8 cellular contexts compared by ENCODE assay signal in genomic region chr10:101694674-101695403, GRCh38. TPM values are rescaled to one million over a fixed set of nuclear protein-coding genes. Genes with fewer than 3 reads are reported as not detected.
DNase-seq lines count a peak whose midpoint lies in the region; ATAC-seq and TF ChIP-seq lines count a peak whose summit lies in the region.

TSS of gene FBXW4 (minus strand) at chr10:101695170. CDS start at chr10:101695105, 65 bp downstream.

- H3K4me3 ChIP-seq in right cardiac atrium (ENCODE audit: low read length) (peak within 1 kb of the TSS; percentile 73), rectal smooth muscle tissue (ENCODE audit: low read length) (peak within 1 kb of the TSS; percentile 80), vagina (peak within 1 kb of the TSS; percentile 55 to 90)

- peak within 1 kb of the TSS; percentile 94 for H3K27ac ChIP-seq in angular gyrus (ENCODE audit: low read depth, low read length)
- H3K27ac ChIP-seq in right cardiac atrium (ENCODE audit: low read length): peak within 1 kb of the TSS; percentile 93
- H3K27ac ChIP-seq in rectal smooth muscle tissue (ENCODE audit: low read depth, low read length): peak within 1 kb of the TSS; percentile 91
- peak within 1 kb of the TSS; percentile 97 for H3K27ac ChIP-seq in vagina

- H3K36me3 ChIP-seq in rectal smooth muscle tissue (ENCODE audit: control insufficient read depth, insufficient read depth, low read length) (no peaks in the 10 kb centered on the region), vagina (no peaks in the 10 kb centered on the region)

- no peaks in the 10 kb centered on the region for H3K9me3 Mint-ChIP-seq in T-helper 1 cell treated with Interleukin-12 subunit alpha and Interleukin-12 subunit beta and Interleukin-4 antibody, amounts not matched to agents 30 μg/mL and 1 μg/mL, for 36 hours

- peak within 1 kb of the TSS; percentile 98 for H3K4me3 Mint-ChIP-seq in T-helper 1 cell treated with Interleukin-12 subunit alpha and Interleukin-12 subunit beta and Interleukin-4 antibody, amounts not matched to agents 30 μg/mL and 1 μg/mL, for 36 hours

- H3K27ac Mint-ChIP-seq in T-helper 1 cell treated with Interleukin-12 subunit alpha and Interleukin-12 subunit beta and Interleukin-4 antibody, amounts not matched to agents 30 μg/mL and 1 μg/mL, for 36 hours: peak within 1 kb of the TSS; percentile 99

- intact Hi-C loops in right cardiac atrium (cut with DNase I) (no loop called here), vagina (cut with DNase I) (no loop called here)

- H3K4me1 ChIP-seq in right cardiac atrium (ENCODE audit: control insufficient read depth, insufficient read depth, low read length) (peaks cover 6% of the 10 kb centered on the region), rectal smooth muscle tissue (ENCODE audit: control insufficient read depth, insufficient read depth, low read length) (peaks cover 7% of the 10 kb centered on the region), vagina (peaks cover 46% of the 10 kb centered on the region)

- in situ Hi-C loops in Caki2 (cut with HindIII; ENCODE audit: low pct_unique_long_range_greater_than_20kb, low sequenced_read_pairs): no loop called here

- H3K36me3 Mint-ChIP-seq in T-helper 1 cell treated with Interleukin-12 subunit alpha and Interleukin-12 subunit beta and Interleukin-4 antibody, amounts not matched to agents 30 μg/mL and 1 μg/mL, for 36 hours (ENCODE audit: low read depth): peaks cover 17% of the 10 kb centered on the region

- H3K27me3 Mint-ChIP-seq in T-helper 1 cell treated with Interleukin-12 subunit alpha and Interleukin-12 subunit beta and Interleukin-4 antibody, amounts not matched to agents 30 μg/mL and 1 μg/mL, for 36 hours (ENCODE audit: low read depth): no peaks in the 10 kb centered on the region

- no peaks in the 10 kb centered on the region for H3K9me3 ChIP-seq in right cardiac atrium (ENCODE audit: control insufficient read depth, low read length)
- H3K9me3 ChIP-seq in vagina: no peaks in the 10 kb centered on the region

- H3K9ac ChIP-seq in rectal smooth muscle tissue (ENCODE audit: low read length): peak within 1 kb of the TSS; percentile 98

- H3K4me1 Mint-ChIP-seq in T-helper 1 cell treated with Interleukin-12 subunit alpha and Interleukin-12 subunit beta and Interleukin-4 antibody, amounts not matched to agents 30 μg/mL and 1 μg/mL, for 36 hours (ENCODE audit: low read depth): peaks cover 26% of the 10 kb centered on the region

- peak in 1 of 2 donors; percentile 39 for TF ChIP-seq POLR2A in vagina (IDR thresholded peaks at IDR 0.05)

- ATAC-seq in GM19468 (IDR thresholded peaks at IDR 0.05; ENCODE audit: extremely low read depth, unreplicated experiment) (peak; percentile 24), right cardiac atrium (peak; percentile 88 to 90)

- no peaks in the 10 kb centered on the region for H3K27me3 ChIP-seq in right cardiac atrium (ENCODE audit: control insufficient read depth, insufficient read depth)
- H3K27me3 ChIP-seq in rectal smooth muscle tissue (ENCODE audit: control insufficient read depth, insufficient read depth, low read length): no peaks in the 10 kb centered on the region
- H3K27me3 ChIP-seq in vagina: no peaks in the 10 kb centered on the region

- no peak for TF ChIP-seq CTCF in vagina (IDR thresholded peaks at IDR 0.05)

- 2% methylated on average over 70 of the region's 70 CpGs for WGBS in right cardiac atrium

- DNase-seq in Caki2 (ENCODE audit: low read depth) (peak; percentile 56), HT-29 (ENCODE audit: low spot score) (peak; percentile 66), right cardiac atrium (peak; percentile 58 to 85 (median 84)), vagina (ENCODE audit: extremely low spot score in 2 of 2) (no peak)

RNA-seq across cellular contexts. Expression of gene FBXW4, which starts in this region (rescaled TPM):
- total RNA-seq in Caki2 (2014; rRNA removed; shearing (Covaris generic); ENCODE audit: low replicate concordance): 55.7 and 72.0 TPM in 2 replicates
- total RNA-seq in HT-29 (2014; rRNA removed; shearing (Covaris generic)): 19.1 and 30.3 TPM in 2 replicates
- total RNA-seq in right cardiac atrium: 100 to 1,000 TPM; 115 to 144 (median 125) TPM
- polyA plus RNA-seq in right cardiac atrium: 81.8 TPM
- 49.6 TPM for total RNA-seq in vagina

Comparison
In these comparisons a context has a peak if more than half of its experiments do, and no peak if none do; other contexts are left out.
1. DNase-seq: peak in Caki2 (single experiment), HT-29 (single experiment) and right cardiac atrium (3 of 3); none in vagina (0 of 2).
2. Peak in every context shown above with its lines, with median percentiles within 50 percentile points of each other: H3K27ac ChIP-seq and H3K4me3 ChIP-seq.